ENCODE assay signal across 7 cellular contexts in genomic region chr1:186212574-186213224, GRCh38.
DNase-seq lines count a peak whose midpoint lies in the region; ATAC-seq and TF ChIP-seq lines count a peak whose summit lies in the region.

No MANE protein-coding gene starts in this region.

- H3K4me3 ChIP-seq in astrocyte of the spinal cord (ENCODE audit: low read depth, low read length) = no peak overlapping the region

- in situ Hi-C loops in G401 (cut with HindIII; ENCODE audit: low sequenced_read_pairs) (no loop called here), astrocyte of the spinal cord (cut with HindIII; ENCODE audit: low sequenced_read_pairs) (no loop called here)

- TF ChIP-seq CTCF in GM20000 (IDR thresholded peaks at IDR 0.05; ENCODE audit: extremely low read depth, missing control alignments) = peak; percentile 66
- TF ChIP-seq CTCF in astrocyte of the spinal cord (IDR thresholded peaks at IDR 0.05; ENCODE audit: low read depth, low read length) = peak; percentile 82

- ATAC-seq in HG03521 (IDR thresholded peaks at IDR 0.05; ENCODE audit: unreplicated experiment) = peak; percentile 80

- DNase-seq in G401 (ENCODE audit: low spot score) = peak; percentile 70
- DNase-seq in GM20000 (ENCODE audit: low spot score) = peak; percentile 51
- DNase-seq in NCI-H510A treated with DMSO at 0.1 percent for 48 hours (lab: John Stamatoyannopoulos, UW) = peak; percentile 75
- peak; percentile 93 for DNase-seq in astrocyte of the spinal cord (ENCODE audit: low read depth, low spot score)
- peak; percentile 84 for DNase-seq in iPS DF 19.7 (ENCODE audit: low read depth, low spot score)
- peak; percentile 75 for DNase-seq in smooth muscle cell of the brain vasculature (ENCODE audit: low read depth, low spot score)
